18 cellular contexts compared by ENCODE assay signal in genomic region chr5:78399115-78399514, GRCh38. TPM values are rescaled to one million over a fixed set of nuclear protein-coding genes. Genes with fewer than 3 reads are reported as not detected.
DNase-seq lines count a peak whose midpoint lies in the region; ATAC-seq and TF ChIP-seq lines count a peak whose summit lies in the region.
"Had no signal": no experiment of that assay in that cellular context is flagged by ENCODE, and none has a peak within 500 bp of the region (broad histone marks: within the 10 kb centered on the region; RNA-seq: fewer than 3 reads in every experiment).

No MANE protein-coding gene starts in this region.

- peaks cover 59% of the 10 kb centered on the region for H3K79me2 ChIP-seq in neural progenitor cell (ENCODE audit: low read depth)

- CTCF ChIA-PET in naive thymus-derived CD4-positive, alpha-beta T cell (lab: Charles Lee): no interaction called here

- H3K27me3 Mint-ChIP-seq in neural progenitor cell (ENCODE audit: insufficient read depth, low read depth): no peaks in the 10 kb centered on the region
- no peaks in the 10 kb centered on the region for H3K27me3 Mint-ChIP-seq in naive thymus-derived CD4-positive, alpha-beta T cell

- no peak overlapping the region for H3K9ac ChIP-seq in neural progenitor cell
- H3K9ac ChIP-seq: SK-N-SH had no signal

- DNase-seq in DMS 273 (lab: John Stamatoyannopoulos, UW; ENCODE audit: unreplicated experiment): peak; percentile 19
- DNase-seq in DMS 273 treated with DMSO at 0.1 percent for 48 hours (lab: John Stamatoyannopoulos, UW): no peak
- DNase-seq in RPMI7951 (ENCODE audit: low read depth): peak; percentile 68
- DNase-seq in fibroblast of peridontal ligament (ENCODE audit: extremely low read depth): peak; percentile 88
- DNase-seq in superior temporal gyrus (ENCODE audit: extremely low spot score): peak; percentile 36
- no peak for DNase-seq in neural progenitor cell (ENCODE audit: low spot score)
- no peak for DNase-seq in NK-92 treated with Interleukin-12 subunit alpha and Interleukin-12 subunit beta, amount 100 ng/mL, for 24 hours (lab: John Stamatoyannopoulos, UW)
- no peak for DNase-seq in naive thymus-derived CD4-positive, alpha-beta T cell
- DNase-seq: C1 segment of cervical spinal cord, H9, NCI-H1048, NCI-H146, NCI-H2081, NCI-H510A treated with DMSO at 0.1 percent for 48 hours, SK-N-SH had no signal

- no peak overlapping the region for H3K4me3 ChIP-seq in neural progenitor cell
- no peak overlapping the region for H3K4me3 ChIP-seq in naive thymus-derived CD4-positive, alpha-beta T cell (ENCODE audit: low read length)
- H3K4me3 ChIP-seq: K562 had no signal

- H3K27ac ChIP-seq in neural progenitor cell: no peak overlapping the region
- no peak overlapping the region for H3K27ac ChIP-seq in naive thymus-derived CD4-positive, alpha-beta T cell (ENCODE audit: low read depth, low read length)
- H3K27ac ChIP-seq: 22Rv1 had no signal

- no peak overlapping the region for H3K4me3 Mint-ChIP-seq in neural progenitor cell
- H3K4me3 Mint-ChIP-seq in naive thymus-derived CD4-positive, alpha-beta T cell: peak overlapping the region in 2 of 10 donors; percentile 2 to 6
- H3K4me3 Mint-ChIP-seq: H9 had no signal

- no peak overlapping the region for H3K27ac Mint-ChIP-seq in neural progenitor cell
- no peak overlapping the region for H3K27ac Mint-ChIP-seq in naive thymus-derived CD4-positive, alpha-beta T cell
- H3K27ac Mint-ChIP-seq: H9 had no signal

- no peaks in the 10 kb centered on the region for H3K9me3 ChIP-seq in neural progenitor cell (ENCODE audit: low read depth)
- no peaks in the 10 kb centered on the region for H3K9me3 ChIP-seq in naive thymus-derived CD4-positive, alpha-beta T cell (ENCODE audit: control insufficient read depth in 2 of 3, low read length in 3 of 3)
- H3K9me3 ChIP-seq: SK-N-SH had no signal

- intact Hi-C loops in naive thymus-derived CD4-positive, alpha-beta T cell (cut with micrococcal nuclease): no loop called here

- H3K4me2 ChIP-seq in neural progenitor cell: no peak overlapping the region
- H3K4me2 ChIP-seq: SK-N-SH had no signal

- peaks cover 16% of the 10 kb centered on the region for H3K9me3 Mint-ChIP-seq in neural progenitor cell
- H3K9me3 Mint-ChIP-seq in naive thymus-derived CD4-positive, alpha-beta T cell: peaks cover 0 to 17% (median 6%) of the 10 kb centered on the region in 11 donors
- H3K9me3 Mint-ChIP-seq: H9 had no signal

- H3K4me1 ChIP-seq in neural progenitor cell: no peaks in the 10 kb centered on the region
- no peaks in the 10 kb centered on the region for H3K4me1 ChIP-seq in naive thymus-derived CD4-positive, alpha-beta T cell (ENCODE audit: control insufficient read depth in 2 of 2, insufficient read depth in 2 of 2, low read length in 2 of 2)

- POLR2A ChIA-PET in naive thymus-derived CD4-positive, alpha-beta T cell (lab: Charles Lee): no interaction called here

- no peaks in the 10 kb centered on the region for H3K4me1 Mint-ChIP-seq in neural progenitor cell
- peaks cover 0 to 65% (median 54%) of the 10 kb centered on the region in 7 donors for H3K4me1 Mint-ChIP-seq in naive thymus-derived CD4-positive, alpha-beta T cell
- H3K4me1 Mint-ChIP-seq: H9 had no signal

- H4K20me1 ChIP-seq in neural progenitor cell (ENCODE audit: low read depth): no peaks in the 10 kb centered on the region

- TF ChIP-seq CTCF in neural progenitor cell (IDR thresholded peaks at IDR 0.05): no peak

- H3K36me3 Mint-ChIP-seq in neural progenitor cell: peaks cover 29% of the 10 kb centered on the region
- peaks cover 13 to 68% (median 51%) of the 10 kb centered on the region in 5 donors for H3K36me3 Mint-ChIP-seq in naive thymus-derived CD4-positive, alpha-beta T cell

- ATAC-seq in naive thymus-derived CD4-positive, alpha-beta T cell: no peak
- ATAC-seq: K562, Right ventricle myocardium inferior had no signal

- no peaks in the 10 kb centered on the region for H3K27me3 ChIP-seq in neural progenitor cell
- H3K27me3 ChIP-seq in naive thymus-derived CD4-positive, alpha-beta T cell (ENCODE audit: control insufficient read depth in 2 of 2, insufficient read depth in 2 of 2, low read length in 2 of 2): no peaks in the 10 kb centered on the region

- H3K36me3 ChIP-seq in neural progenitor cell: no peaks in the 10 kb centered on the region
- H3K36me3 ChIP-seq in naive thymus-derived CD4-positive, alpha-beta T cell (ENCODE audit: control insufficient read depth in 2 of 3, insufficient read depth in 3 of 3, low read length in 3 of 3): peaks cover 0 to 11% (median 0%) of the 10 kb centered on the region in 3 experiments

- H2AFZ ChIP-seq in neural progenitor cell (replicated peaks): no peak overlapping the region

- H3F3A ChIP-seq in neural progenitor cell (ENCODE audit: low read depth): no peaks in the 10 kb centered on the region

RNA-seq across cellular contexts. Expression of gene SCAMP1, which starts 38.7 kb away (rescaled TPM):
- 51.8 and 53.6 TPM in 2 replicates for total RNA-seq in RPMI7951 (2014; rRNA removed; shearing (Covaris generic))
- 72.8 and 110 TPM in 2 replicates for total RNA-seq in neural progenitor cell (ENCODE audit: low replicate concordance)
- total RNA-seq in naive thymus-derived CD4-positive, alpha-beta T cell: 10 to 100 TPM; 16.9 to 27.6 (median 23.0) TPM
- 10 to 100 TPM; 25.7 to 29.8 TPM for polyA plus RNA-seq in naive thymus-derived CD4-positive, alpha-beta T cell

Comparison
In these comparisons a context has a peak if more than half of its experiments do, and no peak if none do; other contexts are left out.
1. DNase-seq: peak in DMS 273 (single experiment), RPMI7951 (single experiment), fibroblast of peridontal ligament (single experiment) and superior temporal gyrus (single experiment); none in DMS 273 treated with DMSO at 0.1 percent for 48 hours (single experiment), neural progenitor cell (single experiment), NK-92 treated with Interleukin-12 subunit alpha and Interleukin-12 subunit beta, amount 100 ng/mL, for 24 hours (single experiment) and naive thymus-derived CD4-positive, alpha-beta T cell (0 of 9).